ENCODE assay signal across 1 cellular context in the genomic region with DNA sequence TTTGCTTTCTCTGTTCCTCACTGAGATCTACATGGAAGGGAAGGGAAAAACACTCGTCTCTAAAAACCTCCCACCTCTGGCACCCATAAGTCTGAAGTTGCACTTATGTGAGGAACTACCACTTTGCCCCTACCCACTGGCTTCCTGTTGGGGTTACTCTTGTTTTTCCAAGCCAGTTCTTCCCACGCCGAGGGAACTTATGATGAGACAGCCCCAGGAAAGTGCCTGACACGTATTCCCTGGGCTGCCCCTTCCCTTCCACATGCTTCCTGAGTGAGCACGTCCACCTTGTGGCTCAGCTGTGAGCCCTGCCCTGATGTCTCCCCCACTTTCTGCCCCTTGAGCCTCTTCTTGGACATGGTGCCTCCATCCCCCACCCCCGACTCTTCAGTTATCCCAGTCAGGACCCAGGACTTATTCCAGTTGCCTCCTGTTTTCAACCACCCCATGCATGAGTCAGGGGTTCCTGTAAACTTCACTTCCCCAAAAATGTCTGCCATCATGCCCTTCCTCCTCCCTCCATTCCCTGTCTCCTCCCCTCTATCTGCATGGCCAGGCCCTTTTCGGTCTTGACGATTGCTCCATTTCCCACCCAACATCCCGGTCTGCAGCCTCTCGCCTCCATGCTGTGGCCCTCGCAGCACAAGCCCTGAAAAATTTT.
TF ChIP-seq lines count a peak whose summit lies in the region.

No MANE protein-coding gene starts in this region.

TF ChIP-seq in endothelial cell of umbilical vein, 7 proteins besides CTCF, POLR2A, EP300 and RAD21:
- TF ChIP-seq JUN (IDR thresholded peaks at IDR 0.05; ENCODE audit: borderline replicate concordance, insufficient read depth, insufficient read length, low read depth) (no peak), FOS (IDR thresholded peaks at IDR 0.05; ENCODE audit: borderline replicate concordance, insufficient read depth, low read length) (no peak), MYC (IDR thresholded peaks at IDR 0.05; ENCODE audit: low read depth, low read length) (no peak)
